In the genomic region with DNA sequence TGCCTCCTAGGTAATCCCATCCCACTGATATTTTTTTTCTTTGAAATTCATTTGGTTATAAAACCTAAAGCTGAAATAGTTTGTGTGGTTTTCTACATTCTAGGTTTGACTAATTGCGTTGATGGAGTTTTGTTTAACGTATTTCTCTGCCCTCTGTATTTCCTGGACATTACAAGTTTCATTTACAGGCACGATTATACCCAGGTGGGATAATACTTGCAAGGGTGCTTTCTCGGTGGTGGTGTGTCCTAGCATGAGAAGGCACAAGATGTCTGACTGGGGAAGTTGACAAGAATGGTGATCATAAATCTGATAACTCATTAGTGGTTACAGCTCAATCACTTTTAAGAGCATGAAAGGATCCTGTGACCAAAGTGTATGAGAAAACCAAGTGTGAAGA, we compare ENCODE assay signal across 13 cellular contexts. TPM values are rescaled to one million over a fixed set of nuclear protein-coding genes. Genes with fewer than 3 reads are reported as not detected.
DNase-seq lines count a peak whose midpoint lies in the region; ATAC-seq and TF ChIP-seq lines count a peak whose summit lies in the region.
"Had no signal": no experiment of that assay in that cellular context is flagged by ENCODE, and none has a peak within 500 bp of the region (broad histone marks: within the 10 kb centered on the region; RNA-seq: fewer than 3 reads in every experiment).

No MANE protein-coding gene starts in this region.

- H3K27me3 Mint-ChIP-seq in activated naive CD4-positive, alpha-beta T cell treated with anti-CD3 and anti-CD28 coated beads, Interleukin-2, amount 10 ng/mL, durations not matched to agents 7 days and 5 days = peaks cover 29% of the 10 kb centered on the region
- H3K27me3 Mint-ChIP-seq in chondrocyte (ENCODE audit: low read depth) = peaks cover 2% of the 10 kb centered on the region
- H3K27me3 Mint-ChIP-seq in immature natural killer cell (ENCODE audit: low read depth in 3 of 3) = peaks cover 7 to 10% (median 9%) of the 10 kb centered on the region in 3 donors

- peaks cover 10 to 38% of the 10 kb centered on the region in 2 donors for H3K36me3 Mint-ChIP-seq in activated naive CD4-positive, alpha-beta T cell treated with anti-CD3 and anti-CD28 coated beads, Interleukin-2, amount 50 U/mL, for 72 hours
- peaks cover 44% of the 10 kb centered on the region for H3K36me3 Mint-ChIP-seq in activated naive CD4-positive, alpha-beta T cell treated with anti-CD3 and anti-CD28 coated beads, Interleukin-2, amount 10 ng/mL, durations not matched to agents 7 days and 5 days
- H3K36me3 Mint-ChIP-seq in chondrocyte (ENCODE audit: low read depth) (no peaks in the 10 kb centered on the region), immature natural killer cell (peaks cover 0 to 3% (median 0%) of the 10 kb centered on the region in 3 donors)
- H3K36me3 Mint-ChIP-seq: natural killer cell had no signal

- H3K4me1 Mint-ChIP-seq in activated naive CD4-positive, alpha-beta T cell treated with anti-CD3 and anti-CD28 coated beads, Interleukin-2, amount 10 ng/mL, durations not matched to agents 7 days and 5 days = peaks cover 54% of the 10 kb centered on the region
- no peaks in the 10 kb centered on the region for H3K4me1 Mint-ChIP-seq in chondrocyte (ENCODE audit: low read depth)
- H3K4me1 Mint-ChIP-seq in immature natural killer cell = peaks cover 3 to 4% of the 10 kb centered on the region in 2 donors

- DNase-seq in activated naive CD4-positive, alpha-beta T cell treated with anti-CD3 and anti-CD28 coated beads, Interleukin-2, amount 50 U/mL, for 72 hours (ENCODE audit: low spot score in 2 of 2) = no peak
- DNase-seq in activated naive CD4-positive, alpha-beta T cell treated with anti-CD3 and anti-CD28 coated beads, Interleukin-2, amount 10 ng/mL, durations not matched to agents 7 days and 5 days = no peak
- DNase-seq in mesenteric fat pad (ENCODE audit: low spot score) = no peak
- DNase-seq in cardiac septum (ENCODE audit: low spot score) = no peak
- no peak for DNase-seq in chondrocyte (ENCODE audit: low spot score)
- DNase-seq in immature natural killer cell = no peak
- DNase-seq: ACHN, gastrocnemius medialis, natural killer cell, NCI-H82, Peyer's patch had no signal

- H3K4me3 Mint-ChIP-seq in activated naive CD4-positive, alpha-beta T cell treated with anti-CD3 and anti-CD28 coated beads, Interleukin-2, amount 10 ng/mL, durations not matched to agents 7 days and 5 days = no peak overlapping the region
- H3K4me3 Mint-ChIP-seq in chondrocyte (ENCODE audit: unreplicated experiment) (no peak overlapping the region), immature natural killer cell (peak overlapping the region in 1 of 5 donors; percentile 48)
- H3K4me3 Mint-ChIP-seq: natural killer cell had no signal

- peak overlapping the region in 1 of 2 donors; percentile 65 for H3K27ac Mint-ChIP-seq in activated naive CD4-positive, alpha-beta T cell treated with anti-CD3 and anti-CD28 coated beads, Interleukin-2, amount 50 U/mL, for 72 hours
- H3K27ac Mint-ChIP-seq in activated naive CD4-positive, alpha-beta T cell treated with anti-CD3 and anti-CD28 coated beads, Interleukin-2, amount 10 ng/mL, durations not matched to agents 7 days and 5 days = no peak overlapping the region
- H3K27ac Mint-ChIP-seq in chondrocyte (ENCODE audit: unreplicated experiment) = no peak overlapping the region
- H3K27ac Mint-ChIP-seq in immature natural killer cell = no peak overlapping the region
- H3K27ac Mint-ChIP-seq: natural killer cell had no signal

- H3K9me3 Mint-ChIP-seq in activated naive CD4-positive, alpha-beta T cell treated with anti-CD3 and anti-CD28 coated beads, Interleukin-2, amount 50 U/mL, for 72 hours = peaks cover 11 to 28% of the 10 kb centered on the region in 2 donors
- peaks cover 31% of the 10 kb centered on the region for H3K9me3 Mint-ChIP-seq in activated naive CD4-positive, alpha-beta T cell treated with anti-CD3 and anti-CD28 coated beads, Interleukin-2, amount 10 ng/mL, durations not matched to agents 7 days and 5 days
- H3K9me3 Mint-ChIP-seq in chondrocyte (ENCODE audit: low read depth) = peaks cover 12% of the 10 kb centered on the region
- H3K9me3 Mint-ChIP-seq in immature natural killer cell = peaks cover 0 to 6% (median 0%) of the 10 kb centered on the region in 6 donors
- H3K9me3 Mint-ChIP-seq: natural killer cell had no signal

- intact Hi-C loops in cardiac septum (cut with DNase I) = no loop called here

- TF ChIP-seq CTCF in chondrocyte (IDR thresholded peaks at IDR 0.05) = no peak

- peak; percentile 30 to 72 for ATAC-seq in activated naive CD4-positive, alpha-beta T cell treated with anti-CD3 and anti-CD28 coated beads, Interleukin-2, amount 50 U/mL, for 72 hours
- peak; percentile 55 for ATAC-seq in HG02588 (IDR thresholded peaks at IDR 0.05; ENCODE audit: unreplicated experiment)
- peak; percentile 42 for ATAC-seq in HG03571 (IDR thresholded peaks at IDR 0.05; ENCODE audit: unreplicated experiment)
- ATAC-seq: gastrocnemius medialis had no signal

- CTCF ChIA-PET in activated naive CD4-positive, alpha-beta T cell treated with anti-CD3 and anti-CD28 coated beads, Interleukin-2, amount 10 ng/mL, durations not matched to agents 7 days and 5 days (lab: Charles Lee) = interaction anchor here (2.0 kb wide), 1 partner anchor 59 kb away, joined by 10 read pairs; no protein-coding TSS in a partner anchor

RNA-seq across cellular contexts. Expression of gene DYNLRB2, which starts 45.0 kb away (rescaled TPM):
- not detected for total RNA-seq in activated naive CD4-positive, alpha-beta T cell treated with anti-CD3 and anti-CD28 coated beads, Interleukin-2, amount 50 U/mL, for 72 hours
- not detected for total RNA-seq in mesenteric fat pad
- total RNA-seq in cardiac septum = not detected
- total RNA-seq in chondrocyte = not detected in 3 replicates
- 1 to 10 TPM in 1 of 3 donors, under 1 TPM in 1, not detected in 1; 0.81 to 1.1 TPM for polyA plus RNA-seq in immature natural killer cell
- total RNA-seq: gastrocnemius medialis, natural killer cell, Peyer's patch had no signal
